In the genomic region with DNA sequence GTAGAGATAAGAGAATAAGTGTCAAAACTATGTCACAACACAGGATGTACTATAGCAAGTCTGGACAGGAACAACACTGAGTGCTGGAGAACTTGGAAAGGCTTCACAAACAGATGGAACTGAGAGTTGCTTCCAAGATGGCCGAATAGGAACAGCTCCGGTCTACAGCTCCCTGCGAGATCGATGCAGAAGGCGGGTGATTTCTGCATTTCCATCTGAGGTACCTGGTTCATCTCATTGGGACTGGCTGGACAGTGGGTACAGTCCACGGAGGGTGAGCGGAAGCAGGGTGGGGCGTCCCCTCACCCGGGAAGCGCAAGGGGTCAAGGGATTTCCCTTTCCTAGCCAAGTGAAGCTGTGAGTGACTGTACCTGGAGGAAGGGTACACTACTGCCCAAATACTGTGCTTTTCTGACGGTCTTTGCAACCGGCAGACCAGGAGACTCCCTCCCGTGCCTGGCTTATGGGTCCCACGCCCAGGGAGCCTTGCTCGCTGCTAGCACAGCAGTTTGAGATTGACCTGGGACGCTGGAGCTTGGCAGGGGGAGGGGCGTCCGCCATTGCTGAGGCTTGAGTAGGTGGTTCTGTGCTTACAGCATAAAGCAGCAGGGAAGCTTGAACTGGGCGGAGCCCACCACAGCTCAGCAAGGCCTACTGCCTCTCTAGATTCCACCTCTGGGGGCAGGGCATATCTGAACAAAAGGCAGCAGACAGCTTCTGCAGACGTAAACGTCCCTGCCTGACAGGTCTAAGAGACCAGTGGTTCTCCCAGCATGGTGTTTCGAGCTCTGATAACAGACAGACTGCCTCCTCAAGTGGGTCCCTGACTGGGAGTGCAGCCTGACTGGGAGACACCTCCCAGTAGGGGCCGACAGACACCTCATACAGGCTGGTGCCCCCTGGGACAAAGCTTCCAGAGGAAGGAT, we compare ENCODE assay signal across 1 cellular context.
A peak's percentile ranks its signal among the peaks of the same experiment; 100 is the strongest.
TF ChIP-seq lines count a peak whose summit lies in the region.

No MANE protein-coding gene starts in this region.

TF ChIP-seq in HepG2, 621 proteins besides CTCF, POLR2A, EP300 and RAD21 (continues in another document):
- no peak for TF ChIP-seq HNF4G (IDR thresholded peaks at IDR 0.05; ENCODE audit: borderline replicate concordance, low read depth, low read length)
- no peak for TF ChIP-seq HNF4G (CRISPR knock-in tag; IDR thresholded peaks at IDR 0.05; ENCODE audit: borderline replicate concordance, low read depth)
- TF ChIP-seq, protein P1, sequence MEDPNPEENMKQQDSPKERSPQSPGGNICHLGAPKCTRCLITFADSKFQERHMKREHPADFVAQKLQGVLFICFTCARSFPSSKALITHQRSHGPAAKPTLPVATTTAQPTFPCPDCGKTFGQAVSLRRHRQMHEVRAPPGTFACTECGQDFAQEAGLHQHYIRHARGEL (CRISPR knock-in tag; IDR thresholded peaks at IDR 0.05) = peak; percentile 94; the same call in 1 of the 2 replicates
- no peak for TF ChIP-seq PAX8 (CRISPR knock-in tag; IDR thresholded peaks at IDR 0.05; ENCODE audit: borderline replicate concordance)
- TF ChIP-seq ZNF563 (CRISPR knock-in tag; IDR thresholded peaks at IDR 0.05) = no peak
- TF ChIP-seq ZNF572 (CRISPR knock-in tag; IDR thresholded peaks at IDR 0.05) = no peak
- TF ChIP-seq ARID2 (CRISPR knock-in tag; IDR thresholded peaks at IDR 0.05; ENCODE audit: borderline replicate concordance) = no peak
- TF ChIP-seq BORCS8-MEF2B (CRISPR knock-in tag; IDR thresholded peaks at IDR 0.05) = 0 out of 2 replicates have a peak, but pooled peaks have one; percentile 25
- no peak for TF ChIP-seq NFYC (CRISPR knock-in tag; IDR thresholded peaks at IDR 0.05)
- TF ChIP-seq, protein P2, sequence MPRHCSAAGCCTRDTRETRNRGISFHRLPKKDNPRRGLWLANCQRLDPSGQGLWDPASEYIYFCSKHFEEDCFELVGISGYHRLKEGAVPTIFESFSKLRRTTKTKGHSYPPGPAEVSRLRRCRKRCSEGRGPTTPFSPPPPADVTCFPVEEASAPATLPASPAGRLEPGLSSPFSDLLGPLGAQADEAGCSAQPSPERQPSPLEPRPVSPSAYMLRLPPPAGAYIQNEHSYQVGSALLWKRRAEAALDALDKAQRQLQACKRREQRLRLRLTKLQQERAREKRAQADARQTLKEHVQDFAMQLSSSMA (CRISPR knock-in tag; IDR thresholded peaks at IDR 0.05) = no peak
- TF ChIP-seq LCORL (IDR thresholded peaks at IDR 0.05) = no peak
- TF ChIP-seq LCORL (CRISPR knock-in tag; IDR thresholded peaks at IDR 0.05) = no peak
- TF ChIP-seq SOX5 (CRISPR knock-in tag; IDR thresholded peaks at IDR 0.05; ENCODE audit: borderline replicate concordance) = no peak
- TF ChIP-seq GABPB1 (CRISPR knock-in tag; IDR thresholded peaks at IDR 0.05) = no peak
- no peak for TF ChIP-seq ZNF570 (CRISPR knock-in tag; IDR thresholded peaks at IDR 0.05; ENCODE audit: borderline replicate concordance)
- TF ChIP-seq, protein P3, sequence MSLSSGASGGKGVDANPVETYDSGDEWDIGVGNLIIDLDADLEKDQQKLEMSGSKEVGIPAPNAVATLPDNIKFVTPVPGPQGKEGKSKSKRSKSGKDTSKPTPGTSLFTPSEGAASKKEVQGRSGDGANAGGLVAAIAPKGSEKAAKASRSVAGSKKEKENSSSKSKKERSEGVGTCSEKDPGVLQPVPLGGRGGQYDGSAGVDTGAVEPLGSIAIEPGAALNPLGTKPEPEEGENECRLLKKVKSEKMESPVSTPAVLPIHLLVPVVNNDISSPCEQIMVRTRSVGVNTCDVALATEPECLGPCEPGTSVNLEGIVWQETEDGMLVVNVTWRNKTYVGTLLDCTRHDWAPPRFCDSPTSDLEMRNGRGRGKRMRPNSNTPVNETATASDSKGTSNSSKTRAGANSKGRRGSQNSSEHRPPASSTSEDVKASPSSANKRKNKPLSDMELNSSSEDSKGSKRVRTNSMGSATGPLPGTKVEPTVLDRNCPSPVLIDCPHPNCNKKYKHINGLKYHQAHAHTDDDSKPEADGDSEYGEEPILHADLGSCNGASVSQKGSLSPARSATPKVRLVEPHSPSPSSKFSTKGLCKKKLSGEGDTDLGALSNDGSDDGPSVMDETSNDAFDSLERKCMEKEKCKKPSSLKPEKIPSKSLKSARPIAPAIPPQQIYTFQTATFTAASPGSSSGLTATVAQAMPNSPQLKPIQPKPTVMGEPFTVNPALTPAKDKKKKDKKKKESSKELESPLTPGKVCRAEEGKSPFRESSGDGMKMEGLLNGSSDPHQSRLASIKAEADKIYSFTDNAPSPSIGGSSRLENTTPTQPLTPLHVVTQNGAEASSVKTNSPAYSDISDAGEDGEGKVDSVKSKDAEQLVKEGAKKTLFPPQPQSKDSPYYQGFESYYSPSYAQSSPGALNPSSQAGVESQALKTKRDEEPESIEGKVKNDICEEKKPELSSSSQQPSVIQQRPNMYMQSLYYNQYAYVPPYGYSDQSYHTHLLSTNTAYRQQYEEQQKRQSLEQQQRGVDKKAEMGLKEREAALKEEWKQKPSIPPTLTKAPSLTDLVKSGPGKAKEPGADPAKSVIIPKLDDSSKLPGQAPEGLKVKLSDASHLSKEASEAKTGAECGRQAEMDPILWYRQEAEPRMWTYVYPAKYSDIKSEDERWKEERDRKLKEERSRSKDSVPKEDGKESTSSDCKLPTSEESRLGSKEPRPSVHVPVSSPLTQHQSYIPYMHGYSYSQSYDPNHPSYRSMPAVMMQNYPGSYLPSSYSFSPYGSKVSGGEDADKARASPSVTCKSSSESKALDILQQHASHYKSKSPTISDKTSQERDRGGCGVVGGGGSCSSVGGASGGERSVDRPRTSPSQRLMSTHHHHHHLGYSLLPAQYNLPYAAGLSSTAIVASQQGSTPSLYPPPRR (CRISPR knock-in tag; IDR thresholded peaks at IDR 0.05; ENCODE audit: borderline replicate concordance) = no peak
- no peak for TF ChIP-seq PPARG (CRISPR knock-in tag; conservative IDR thresholded peaks at IDR 0.05)
- TF ChIP-seq MYC (CRISPR knock-in tag; IDR thresholded peaks at IDR 0.05; ENCODE audit: borderline replicate concordance) = no peak
- no peak for TF ChIP-seq TEAD2 (CRISPR knock-in tag; IDR thresholded peaks at IDR 0.05)
- TF ChIP-seq, protein P4, sequence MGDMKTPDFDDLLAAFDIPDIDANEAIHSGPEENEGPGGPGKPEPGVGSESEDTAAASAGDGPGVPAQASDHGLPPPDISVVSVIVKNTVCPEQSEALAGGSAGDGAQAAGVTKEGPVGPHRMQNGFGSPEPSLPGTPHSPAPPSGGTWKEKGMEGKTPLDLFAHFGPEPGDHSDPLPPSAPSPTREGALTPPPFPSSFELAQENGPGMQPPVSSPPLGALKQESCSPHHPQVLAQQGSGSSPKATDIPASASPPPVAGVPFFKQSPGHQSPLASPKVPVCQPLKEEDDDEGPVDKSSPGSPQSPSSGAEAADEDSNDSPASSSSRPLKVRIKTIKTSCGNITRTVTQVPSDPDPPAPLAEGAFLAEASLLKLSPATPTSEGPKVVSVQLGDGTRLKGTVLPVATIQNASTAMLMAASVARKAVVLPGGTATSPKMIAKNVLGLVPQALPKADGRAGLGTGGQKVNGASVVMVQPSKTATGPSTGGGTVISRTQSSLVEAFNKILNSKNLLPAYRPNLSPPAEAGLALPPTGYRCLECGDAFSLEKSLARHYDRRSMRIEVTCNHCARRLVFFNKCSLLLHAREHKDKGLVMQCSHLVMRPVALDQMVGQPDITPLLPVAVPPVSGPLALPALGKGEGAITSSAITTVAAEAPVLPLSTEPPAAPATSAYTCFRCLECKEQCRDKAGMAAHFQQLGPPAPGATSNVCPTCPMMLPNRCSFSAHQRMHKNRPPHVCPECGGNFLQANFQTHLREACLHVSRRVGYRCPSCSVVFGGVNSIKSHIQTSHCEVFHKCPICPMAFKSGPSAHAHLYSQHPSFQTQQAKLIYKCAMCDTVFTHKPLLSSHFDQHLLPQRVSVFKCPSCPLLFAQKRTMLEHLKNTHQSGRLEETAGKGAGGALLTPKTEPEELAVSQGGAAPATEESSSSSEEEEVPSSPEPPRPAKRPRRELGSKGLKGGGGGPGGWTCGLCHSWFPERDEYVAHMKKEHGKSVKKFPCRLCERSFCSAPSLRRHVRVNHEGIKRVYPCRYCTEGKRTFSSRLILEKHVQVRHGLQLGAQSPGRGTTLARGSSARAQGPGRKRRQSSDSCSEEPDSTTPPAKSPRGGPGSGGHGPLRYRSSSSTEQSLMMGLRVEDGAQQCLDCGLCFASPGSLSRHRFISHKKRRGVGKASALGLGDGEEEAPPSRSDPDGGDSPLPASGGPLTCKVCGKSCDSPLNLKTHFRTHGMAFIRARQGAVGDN (CRISPR knock-in tag; IDR thresholded peaks at IDR 0.05) = peak; percentile 60
- TF ChIP-seq ZNF460 (CRISPR knock-in tag; IDR thresholded peaks at IDR 0.05; ENCODE audit: borderline replicate concordance) = no peak
- peak; percentile 9 for TF ChIP-seq YY1 (IDR thresholded peaks at IDR 0.05; ENCODE audit: insufficient read depth, insufficient replicate concordance, low read depth, low read length)
- TF ChIP-seq ELF4 (CRISPR knock-in tag; IDR thresholded peaks at IDR 0.05; ENCODE audit: borderline replicate concordance) = no peak
- no peak for TF ChIP-seq FOXO1 (CRISPR knock-in tag; IDR thresholded peaks at IDR 0.05)
- TF ChIP-seq NR3C1 (CRISPR knock-in tag; IDR thresholded peaks at IDR 0.05) = no peak
- TF ChIP-seq ZFX (CRISPR knock-in tag; IDR thresholded peaks at IDR 0.05; ENCODE audit: low read depth) = peak; percentile 20; the same call in 1 of the 2 replicates
- TF ChIP-seq, protein P5, sequence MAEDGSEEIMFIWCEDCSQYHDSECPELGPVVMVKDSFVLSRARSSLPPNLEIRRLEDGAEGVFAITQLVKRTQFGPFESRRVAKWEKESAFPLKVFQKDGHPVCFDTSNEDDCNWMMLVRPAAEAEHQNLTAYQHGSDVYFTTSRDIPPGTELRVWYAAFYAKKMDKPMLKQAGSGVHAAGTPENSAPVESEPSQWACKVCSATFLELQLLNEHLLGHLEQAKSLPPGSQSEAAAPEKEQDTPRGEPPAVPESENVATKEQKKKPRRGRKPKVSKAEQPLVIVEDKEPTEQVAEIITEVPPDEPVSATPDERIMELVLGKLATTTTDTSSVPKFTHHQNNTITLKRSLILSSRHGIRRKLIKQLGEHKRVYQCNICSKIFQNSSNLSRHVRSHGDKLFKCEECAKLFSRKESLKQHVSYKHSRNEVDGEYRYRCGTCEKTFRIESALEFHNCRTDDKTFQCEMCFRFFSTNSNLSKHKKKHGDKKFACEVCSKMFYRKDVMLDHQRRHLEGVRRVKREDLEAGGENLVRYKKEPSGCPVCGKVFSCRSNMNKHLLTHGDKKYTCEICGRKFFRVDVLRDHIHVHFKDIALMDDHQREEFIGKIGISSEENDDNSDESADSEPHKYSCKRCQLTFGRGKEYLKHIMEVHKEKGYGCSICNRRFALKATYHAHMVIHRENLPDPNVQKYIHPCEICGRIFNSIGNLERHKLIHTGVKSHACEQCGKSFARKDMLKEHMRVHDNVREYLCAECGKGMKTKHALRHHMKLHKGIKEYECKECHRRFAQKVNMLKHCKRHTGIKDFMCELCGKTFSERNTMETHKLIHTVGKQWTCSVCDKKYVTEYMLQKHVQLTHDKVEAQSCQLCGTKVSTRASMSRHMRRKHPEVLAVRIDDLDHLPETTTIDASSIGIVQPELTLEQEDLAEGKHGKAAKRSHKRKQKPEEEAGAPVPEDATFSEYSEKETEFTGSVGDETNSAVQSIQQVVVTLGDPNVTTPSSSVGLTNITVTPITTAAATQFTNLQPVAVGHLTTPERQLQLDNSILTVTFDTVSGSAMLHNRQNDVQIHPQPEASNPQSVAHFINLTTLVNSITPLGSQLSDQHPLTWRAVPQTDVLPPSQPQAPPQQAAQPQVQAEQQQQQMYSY (CRISPR knock-in tag; IDR thresholded peaks at IDR 0.05) = no peak
- TF ChIP-seq, protein P6, sequence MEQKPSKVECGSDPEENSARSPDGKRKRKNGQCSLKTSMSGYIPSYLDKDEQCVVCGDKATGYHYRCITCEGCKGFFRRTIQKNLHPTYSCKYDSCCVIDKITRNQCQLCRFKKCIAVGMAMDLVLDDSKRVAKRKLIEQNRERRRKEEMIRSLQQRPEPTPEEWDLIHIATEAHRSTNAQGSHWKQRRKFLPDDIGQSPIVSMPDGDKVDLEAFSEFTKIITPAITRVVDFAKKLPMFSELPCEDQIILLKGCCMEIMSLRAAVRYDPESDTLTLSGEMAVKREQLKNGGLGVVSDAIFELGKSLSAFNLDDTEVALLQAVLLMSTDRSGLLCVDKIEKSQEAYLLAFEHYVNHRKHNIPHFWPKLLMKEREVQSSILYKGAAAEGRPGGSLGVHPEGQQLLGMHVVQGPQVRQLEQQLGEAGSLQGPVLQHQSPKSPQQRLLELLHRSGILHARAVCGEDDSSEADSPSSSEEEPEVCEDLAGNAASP (CRISPR knock-in tag; IDR thresholded peaks at IDR 0.05; ENCODE audit: borderline replicate concordance) = no peak
- TF ChIP-seq, protein P7, sequence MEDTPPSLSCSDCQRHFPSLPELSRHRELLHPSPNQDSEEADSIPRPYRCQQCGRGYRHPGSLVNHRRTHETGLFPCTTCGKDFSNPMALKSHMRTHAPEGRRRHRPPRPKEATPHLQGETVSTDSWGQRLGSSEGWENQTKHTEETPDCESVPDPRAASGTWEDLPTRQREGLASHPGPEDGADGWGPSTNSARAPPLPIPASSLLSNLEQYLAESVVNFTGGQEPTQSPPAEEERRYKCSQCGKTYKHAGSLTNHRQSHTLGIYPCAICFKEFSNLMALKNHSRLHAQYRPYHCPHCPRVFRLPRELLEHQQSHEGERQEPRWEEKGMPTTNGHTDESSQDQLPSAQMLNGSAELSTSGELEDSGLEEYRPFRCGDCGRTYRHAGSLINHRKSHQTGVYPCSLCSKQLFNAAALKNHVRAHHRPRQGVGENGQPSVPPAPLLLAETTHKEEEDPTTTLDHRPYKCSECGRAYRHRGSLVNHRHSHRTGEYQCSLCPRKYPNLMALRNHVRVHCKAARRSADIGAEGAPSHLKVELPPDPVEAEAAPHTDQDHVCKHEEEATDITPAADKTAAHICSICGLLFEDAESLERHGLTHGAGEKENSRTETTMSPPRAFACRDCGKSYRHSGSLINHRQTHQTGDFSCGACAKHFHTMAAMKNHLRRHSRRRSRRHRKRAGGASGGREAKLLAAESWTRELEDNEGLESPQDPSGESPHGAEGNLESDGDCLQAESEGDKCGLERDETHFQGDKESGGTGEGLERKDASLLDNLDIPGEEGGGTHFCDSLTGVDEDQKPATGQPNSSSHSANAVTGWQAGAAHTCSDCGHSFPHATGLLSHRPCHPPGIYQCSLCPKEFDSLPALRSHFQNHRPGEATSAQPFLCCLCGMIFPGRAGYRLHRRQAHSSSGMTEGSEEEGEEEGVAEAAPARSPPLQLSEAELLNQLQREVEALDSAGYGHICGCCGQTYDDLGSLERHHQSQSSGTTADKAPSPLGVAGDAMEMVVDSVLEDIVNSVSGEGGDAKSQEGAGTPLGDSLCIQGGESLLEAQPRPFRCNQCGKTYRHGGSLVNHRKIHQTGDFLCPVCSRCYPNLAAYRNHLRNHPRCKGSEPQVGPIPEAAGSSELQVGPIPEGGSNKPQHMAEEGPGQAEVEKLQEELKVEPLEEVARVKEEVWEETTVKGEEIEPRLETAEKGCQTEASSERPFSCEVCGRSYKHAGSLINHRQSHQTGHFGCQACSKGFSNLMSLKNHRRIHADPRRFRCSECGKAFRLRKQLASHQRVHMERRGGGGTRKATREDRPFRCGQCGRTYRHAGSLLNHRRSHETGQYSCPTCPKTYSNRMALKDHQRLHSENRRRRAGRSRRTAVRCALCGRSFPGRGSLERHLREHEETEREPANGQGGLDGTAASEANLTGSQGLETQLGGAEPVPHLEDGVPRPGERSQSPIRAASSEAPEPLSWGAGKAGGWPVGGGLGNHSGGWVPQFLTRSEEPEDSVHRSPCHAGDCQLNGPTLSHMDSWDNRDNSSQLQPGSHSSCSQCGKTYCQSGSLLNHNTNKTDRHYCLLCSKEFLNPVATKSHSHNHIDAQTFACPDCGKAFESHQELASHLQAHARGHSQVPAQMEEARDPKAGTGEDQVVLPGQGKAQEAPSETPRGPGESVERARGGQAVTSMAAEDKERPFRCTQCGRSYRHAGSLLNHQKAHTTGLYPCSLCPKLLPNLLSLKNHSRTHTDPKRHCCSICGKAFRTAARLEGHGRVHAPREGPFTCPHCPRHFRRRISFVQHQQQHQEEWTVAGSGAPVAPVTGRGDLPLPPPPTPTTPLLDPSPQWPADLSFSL (CRISPR knock-in tag; IDR thresholded peaks at IDR 0.05) = no peak
- no peak for TF ChIP-seq ZNF282 (IDR thresholded peaks at IDR 0.05; ENCODE audit: partially characterized antibody)
- TF ChIP-seq ZNF782 (CRISPR knock-in tag; IDR thresholded peaks at IDR 0.05; ENCODE audit: borderline replicate concordance) = no peak
- TF ChIP-seq PHF21A (CRISPR knock-in tag; IDR thresholded peaks at IDR 0.05) = no peak
